17 cellular contexts compared by ENCODE assay signal in the genomic region with DNA sequence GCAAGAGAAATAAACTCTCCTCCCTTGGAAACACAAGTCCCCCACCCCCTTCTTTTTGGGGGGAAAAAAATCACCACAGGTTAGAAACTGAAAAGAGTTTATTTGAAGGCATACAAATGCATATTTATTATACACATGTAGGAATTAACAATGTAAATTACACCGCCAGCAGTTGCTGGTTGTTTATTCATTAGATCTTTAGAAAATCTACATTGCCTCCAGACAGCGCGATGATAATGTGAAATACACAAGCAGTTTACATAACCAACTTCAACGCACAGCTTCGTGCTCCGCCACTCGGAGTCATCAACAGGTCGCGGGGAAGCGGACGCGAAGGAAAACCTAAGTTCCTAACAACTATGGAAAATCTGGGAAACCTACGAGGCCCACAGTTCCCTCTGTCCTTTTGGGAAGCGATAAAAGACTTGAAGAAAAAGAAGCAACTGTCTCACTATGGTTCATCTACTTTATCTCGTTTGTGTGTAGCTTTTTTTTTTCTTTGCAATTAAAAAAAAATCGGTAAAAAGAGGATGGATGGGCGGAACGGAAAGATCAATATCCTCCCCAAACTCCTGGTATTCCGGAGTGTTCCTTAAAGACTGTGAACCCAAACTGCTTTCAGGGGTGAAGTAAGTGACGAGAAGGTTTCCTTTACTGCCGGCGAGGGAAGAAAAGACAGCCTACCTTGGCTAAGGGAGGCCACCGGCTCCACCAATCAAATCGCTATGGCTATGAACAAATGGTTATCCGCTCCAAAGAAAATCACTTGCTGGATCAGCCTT. TPM values are rescaled to one million over a fixed set of nuclear protein-coding genes. Genes with fewer than 3 reads are reported as not detected.
A peak's percentile ranks its signal among the peaks of the same experiment; 100 is the strongest.
DNase-seq lines count a peak whose midpoint lies in the region; ATAC-seq and TF ChIP-seq lines count a peak whose summit lies in the region.
"Had no signal": no experiment of that assay in that cellular context is flagged by ENCODE, and none has a peak within 500 bp of the region (broad histone marks: within the 10 kb centered on the region; RNA-seq: fewer than 3 reads in every experiment).

No MANE protein-coding gene starts in this region.

- H3K4me1 ChIP-seq in HUES48 (ENCODE audit: control insufficient read depth, insufficient read depth, low read length) (peaks cover 40% of the 10 kb centered on the region), upper lobe of left lung (peaks cover 4 to 30% (median 9%) of the 10 kb centered on the region in 4 donors), heart right ventricle (peaks cover 0 to 40% (median 9%) of the 10 kb centered on the region in 9 donors)

- peak overlapping the region; percentile 61 for H3K9ac ChIP-seq in HUES48 (ENCODE audit: low read depth, low read length)

- peak overlapping the region; percentile 48 for H3K4me3 Mint-ChIP-seq in T-helper 1 cell treated with Interleukin-12 subunit alpha and Interleukin-12 subunit beta and Interleukin-4 antibody, amounts not matched to agents 30 μg/mL and 1 μg/mL, for 36 hours
- peak overlapping the region; percentile 7 for H3K4me3 Mint-ChIP-seq in central memory CD8-positive, alpha-beta T cell
- peak overlapping the region; percentile 64 for H3K4me3 Mint-ChIP-seq in neural crest cell
- H3K4me3 Mint-ChIP-seq: CD8-positive, alpha-beta T cell had no signal

- peaks cover 10% of the 10 kb centered on the region for H3K36me3 Mint-ChIP-seq in T-helper 1 cell treated with Interleukin-12 subunit alpha and Interleukin-12 subunit beta and Interleukin-4 antibody, amounts not matched to agents 30 μg/mL and 1 μg/mL, for 36 hours (ENCODE audit: low read depth)
- H3K36me3 Mint-ChIP-seq in central memory CD8-positive, alpha-beta T cell (ENCODE audit: insufficient read depth), result peaks cover 24% of the 10 kb centered on the region
- no peaks in the 10 kb centered on the region for H3K36me3 Mint-ChIP-seq in neural crest cell (ENCODE audit: low read depth)
- H3K36me3 Mint-ChIP-seq: CD8-positive, alpha-beta T cell had no signal

- H3K9me3 Mint-ChIP-seq in T-helper 1 cell treated with Interleukin-12 subunit alpha and Interleukin-12 subunit beta and Interleukin-4 antibody, amounts not matched to agents 30 μg/mL and 1 μg/mL, for 36 hours, result peaks cover 3% of the 10 kb centered on the region
- no peaks in the 10 kb centered on the region for H3K9me3 Mint-ChIP-seq in central memory CD8-positive, alpha-beta T cell
- no peaks in the 10 kb centered on the region for H3K9me3 Mint-ChIP-seq in neural crest cell
- H3K9me3 Mint-ChIP-seq: CD8-positive, alpha-beta T cell had no signal

- H3K27me3 ChIP-seq in HUES48 (ENCODE audit: control insufficient read depth, insufficient read depth, low read length) (peaks cover 37% of the 10 kb centered on the region), upper lobe of left lung (peaks cover 0 to 81% (median 39%) of the 10 kb centered on the region in 4 donors), heart right ventricle (peaks cover 35 to 100% (median 99%) of the 10 kb centered on the region in 7 donors)

- H3K27ac Mint-ChIP-seq in T-helper 1 cell treated with Interleukin-12 subunit alpha and Interleukin-12 subunit beta and Interleukin-4 antibody, amounts not matched to agents 30 μg/mL and 1 μg/mL, for 36 hours, result peak overlapping the region; percentile 24
- no peak overlapping the region for H3K27ac Mint-ChIP-seq in central memory CD8-positive, alpha-beta T cell (ENCODE audit: low read depth)
- no peak overlapping the region for H3K27ac Mint-ChIP-seq in neural crest cell (ENCODE audit: unreplicated experiment)
- H3K27ac Mint-ChIP-seq: CD8-positive, alpha-beta T cell had no signal

- 17% methylated on average over 25 of the region's 25 CpGs for WGBS in upper lobe of left lung, 2 donors
- 6 to 9% methylated on average over 25 of the region's 25 CpGs for WGBS in heart right ventricle, 2 donors

- H3K4me1 Mint-ChIP-seq in T-helper 1 cell treated with Interleukin-12 subunit alpha and Interleukin-12 subunit beta and Interleukin-4 antibody, amounts not matched to agents 30 μg/mL and 1 μg/mL, for 36 hours (ENCODE audit: low read depth), result peaks cover 42% of the 10 kb centered on the region
- H3K4me1 Mint-ChIP-seq in central memory CD8-positive, alpha-beta T cell, result peaks cover 22% of the 10 kb centered on the region
- H3K4me1 Mint-ChIP-seq in neural crest cell, result peaks cover 66% of the 10 kb centered on the region

- no peak for TF ChIP-seq EP300 in upper lobe of left lung (IDR thresholded peaks at IDR 0.05)

- intact Hi-C loops in heart right ventricle (cut with DNase I), result no loop called here

- H3K9me3 ChIP-seq in HUES48 (ENCODE audit: control insufficient read depth, insufficient read depth, low read length) (no peaks in the 10 kb centered on the region), upper lobe of left lung (no peaks in the 10 kb centered on the region), heart right ventricle (no peaks in the 10 kb centered on the region)
- H3K9me3 ChIP-seq: gastroesophageal sphincter, thoracic aorta had no signal

- DNase-seq in T-helper 1 cell (no peak), neural crest cell (ENCODE audit: low read depth, low spot score) (no peak), upper lobe of left lung (no peak), heart right ventricle (no peak)
- DNase-seq in central memory CD8-positive, alpha-beta T cell (ENCODE audit: low spot score in 2 of 2), result no peak
- DNase-seq in activated CD4-positive, CD25-positive, alpha-beta regulatory T cell treated with anti-CD3 and anti-CD28 coated beads, Interleukin-2, amount 50 U/mL, for 72 hours, result no peak
- DNase-seq: CD8-positive, alpha-beta T cell; cerebellar nuclear complex; left colon; NCI-H1694 treated with DMSO at 0.1 percent for 48 hours; NCI-H510A; PC-3 had no signal

- TF ChIP-seq POLR2A in upper lobe of left lung (IDR thresholded peaks at IDR 0.05), result no peak

- peaks cover 97% of the 10 kb centered on the region for H3K27me3 Mint-ChIP-seq in T-helper 1 cell treated with Interleukin-12 subunit alpha and Interleukin-12 subunit beta and Interleukin-4 antibody, amounts not matched to agents 30 μg/mL and 1 μg/mL, for 36 hours (ENCODE audit: low read depth)
- H3K27me3 Mint-ChIP-seq in central memory CD8-positive, alpha-beta T cell, result peaks cover 99% of the 10 kb centered on the region
- H3K27me3 Mint-ChIP-seq in neural crest cell (ENCODE audit: low read depth), result peaks cover 100% of the 10 kb centered on the region

- no peak for TF ChIP-seq CTCF in neural crest cell (conservative IDR thresholded peaks at IDR 0.05)
- TF ChIP-seq CTCF in upper lobe of left lung (IDR thresholded peaks at IDR 0.05), result no peak
- no peak for TF ChIP-seq CTCF in heart right ventricle (IDR thresholded peaks at IDR 0.05)

- H3K27ac ChIP-seq in HUES48 (ENCODE audit: low read depth, low read length), result peak overlapping the region; percentile 79
- no peak overlapping the region for H3K27ac ChIP-seq in upper lobe of left lung
- H3K27ac ChIP-seq in heart right ventricle, result no peak overlapping the region
- H3K27ac ChIP-seq: gastroesophageal sphincter, thoracic aorta had no signal

- no peak for ATAC-seq in central memory CD8-positive, alpha-beta T cell (replicated peaks; ENCODE audit: extremely low read depth, poor library complexity, severe bottlenecking)
- ATAC-seq in upper lobe of left lung (ENCODE audit: low FRiP score in 2 of 2) (no peak), heart right ventricle (no peak)
- ATAC-seq: CD8-positive, alpha-beta T cell; gastroesophageal sphincter; PC-3 had no signal

- H3K36me3 ChIP-seq in HUES48 (ENCODE audit: control insufficient read depth, insufficient read depth, low read length) (no peaks in the 10 kb centered on the region), upper lobe of left lung (no peaks in the 10 kb centered on the region), heart right ventricle (no peaks in the 10 kb centered on the region)
- H3K36me3 ChIP-seq: gastroesophageal sphincter, thoracic aorta had no signal

- H3K4me3 ChIP-seq in HUES48 (ENCODE audit: low read depth, low read length) (peak overlapping the region; percentile 68), upper lobe of left lung (no peak overlapping the region), heart right ventricle (no peak overlapping the region)
- H3K4me3 ChIP-seq: gastroesophageal sphincter had no signal

RNA-seq across cellular contexts. Expression of gene FOXB1, which starts 8.4 kb away (rescaled TPM):
- 5.9 and 6.1 TPM in 2 replicates for total RNA-seq in neural crest cell
- not detected for total RNA-seq in upper lobe of left lung
- total RNA-seq in heart right ventricle, result not detected
- not detected for polyA plus RNA-seq in heart right ventricle
- total RNA-seq: CD8-positive, alpha-beta T cell; G401; gastroesophageal sphincter; left colon; PC-3; thoracic aorta had no signal

Comparison
In these comparisons a context has a peak if more than half of its experiments do, and no peak if none do; other contexts are left out.
1. H3K4me3 Mint-ChIP-seq: peak in every context shown above with its lines; median percentile 64 in neural crest cell; 48 in T-helper 1 cell treated with Interleukin-12 subunit alpha and Interleukin-12 subunit beta and Interleukin-4 antibody, amounts not matched to agents 30 μg/mL and 1 μg/mL, for 36 hours; 7 in central memory CD8-positive, alpha-beta T cell.